Comparison of ENCODE assay signal across 14 cellular contexts in genomic region chr2:99278793-99279291, GRCh38. TPM values are rescaled to one million over a fixed set of nuclear protein-coding genes. Genes with fewer than 3 reads are reported as not detected.
DNase-seq lines count a peak whose midpoint lies in the region; ATAC-seq, FAIRE-seq and TF ChIP-seq lines count a peak whose summit lies in the region.
"Had no signal": no experiment of that assay in that cellular context is flagged by ENCODE, and none has a peak within 500 bp of the region (broad histone marks: within the 10 kb centered on the region; RNA-seq: fewer than 3 reads in every experiment).

No MANE protein-coding gene starts in this region.

- TF ChIP-seq CTCF in left ventricle myocardium inferior (IDR thresholded peaks at IDR 0.05; ENCODE audit: borderline replicate concordance): no peak
- TF ChIP-seq CTCF in RWPE2 (IDR thresholded peaks at IDR 0.05; ENCODE audit: poor library complexity, severe bottlenecking): no peak
- no peak for TF ChIP-seq CTCF in fibroblast of mammary gland (conservative IDR thresholded peaks at IDR 0.05; ENCODE audit: control insufficient read depth, insufficient read depth, low read depth, low read length)
- no peak for TF ChIP-seq CTCF in type B pancreatic cell (conservative IDR thresholded peaks at IDR 0.05)
- TF ChIP-seq CTCF in OCI-LY7 (conservative IDR thresholded peaks at IDR 0.05; ENCODE audit: low read length): no peak

- peak; percentile 65 for FAIRE-seq in urothelium cell line (lab: Jason Lieb, UNC)

- H2AFZ ChIP-seq in OCI-LY7 (ENCODE audit: low read length): no peak overlapping the region

- no peak overlapping the region for H3K4me3 ChIP-seq in left ventricle myocardium inferior
- H3K4me3 ChIP-seq in RWPE2 (ENCODE audit: severe bottlenecking): no peak overlapping the region
- no peak overlapping the region for H3K4me3 ChIP-seq in fibroblast of mammary gland (ENCODE audit: control insufficient read depth, low read depth, low read length)
- H3K4me3 ChIP-seq in OCI-LY7 (ENCODE audit: low read depth, low read length, poor library complexity, severe bottlenecking): no peak overlapping the region
- H3K4me3 ChIP-seq: skin epidermis had no signal

- H3K27ac ChIP-seq in left ventricle myocardium inferior (replicated peaks): no peak overlapping the region
- H3K27ac ChIP-seq in RWPE2 (ENCODE audit: poor library complexity, severe bottlenecking): peak overlapping the region; percentile 22
- no peak overlapping the region for H3K27ac ChIP-seq in OCI-LY7 (ENCODE audit: low read depth, low read length, poor library complexity, severe bottlenecking)
- H3K27ac ChIP-seq: skin epidermis, VCaP had no signal

- CTCF ChIA-PET in OCI-LY7 (lab: Charles Lee; ENCODE audit: unreplicated experiment): no interaction called here

- H3K36me3 ChIP-seq in left ventricle myocardium inferior (peaks cover 23% of the 10 kb centered on the region), RWPE2 (ENCODE audit: low read depth) (no peaks in the 10 kb centered on the region), OCI-LY7 (ENCODE audit: insufficient read depth, low read length) (no peaks in the 10 kb centered on the region; the same call in 1 of the 2 replicates)

- peaks cover 17% of the 10 kb centered on the region for H3K36me3 Mint-ChIP-seq in type B pancreatic cell

- H3K4me2 ChIP-seq in OCI-LY7 (ENCODE audit: low read length): no peak overlapping the region

- POLR2A ChIA-PET in OCI-LY7 (lab: Charles Lee): no interaction called here

- H3K9me3 Mint-ChIP-seq in type B pancreatic cell: peaks cover 5% of the 10 kb centered on the region

- H3K9me3 ChIP-seq in left ventricle myocardium inferior (replicated peaks) (peaks cover 13% of the 10 kb centered on the region), RWPE2 (ENCODE audit: severe bottlenecking) (peaks cover 6% of the 10 kb centered on the region), OCI-LY7 (ENCODE audit: low read length) (peaks cover 8% of the 10 kb centered on the region)

- no peaks in the 10 kb centered on the region for H3K79me2 ChIP-seq in OCI-LY7 (ENCODE audit: insufficient read depth, low read depth, low read length)

- no peaks in the 10 kb centered on the region for H3K27me3 Mint-ChIP-seq in type B pancreatic cell
- H3K27me3 Mint-ChIP-seq: memory B cell had no signal

- BruUV-seq in OCI-LY7 (replicated peaks; lab: Mats Ljungman, UMichigan): no TSS peak

- DNase-seq in left ventricle myocardium superior (no peak), left ventricle myocardium inferior (no peak), RWPE2 (ENCODE audit: low spot score) (no peak), fibroblast of mammary gland (ENCODE audit: low read depth) (peak; percentile 81), urothelium cell line (ENCODE audit: low spot score) (peak; percentile 76), type B pancreatic cell (ENCODE audit: extremely low spot score, unreplicated experiment) (no peak), OCI-LY7 (ENCODE audit: low spot score) (no peak)
- DNase-seq in activated T-cell treated with anti-CD3 and anti-CD28 coated beads, Interleukin-2, amount 50 U/mL, for 1 hour: no peak
- DNase-seq: activated naive CD4-positive, alpha-beta T cell; AML-193; OCI-M1 had no signal

- no peak overlapping the region for H3K4me3 Mint-ChIP-seq in type B pancreatic cell
- H3K4me3 Mint-ChIP-seq: memory B cell had no signal

- H3K4me1 ChIP-seq in left ventricle myocardium inferior (no peaks in the 10 kb centered on the region), RWPE2 (ENCODE audit: insufficient read depth, poor library complexity, severe bottlenecking) (peaks cover 3% of the 10 kb centered on the region), OCI-LY7 (ENCODE audit: insufficient read depth, low read length, poor library complexity, severe bottlenecking) (no peaks in the 10 kb centered on the region)

- H4K20me1 ChIP-seq in OCI-LY7 (ENCODE audit: insufficient read depth, low read length): no peaks in the 10 kb centered on the region

- no peaks in the 10 kb centered on the region for H3K9me2 ChIP-seq in OCI-LY7 (ENCODE audit: insufficient read depth, low read length)

- H3K4me1 Mint-ChIP-seq in type B pancreatic cell (ENCODE audit: unreplicated experiment): no peaks in the 10 kb centered on the region
- H3K4me1 Mint-ChIP-seq: memory B cell had no signal

- ATAC-seq in left ventricle myocardium superior: peak; percentile 15
- ATAC-seq in RWPE2 (ENCODE audit: low read depth): peak; percentile 94

- no peak overlapping the region for H3K27ac Mint-ChIP-seq in type B pancreatic cell
- H3K27ac Mint-ChIP-seq: memory B cell had no signal

- intact Hi-C loops in left ventricle myocardium superior (cut with micrococcal nuclease) (no loop called here), left ventricle myocardium inferior (cut with micrococcal nuclease) (no loop called here), OCI-LY7 (cut with micrococcal nuclease; ENCODE audit: unreplicated experiment) (no loop called here)

- no peaks in the 10 kb centered on the region for H3K27me3 ChIP-seq in left ventricle myocardium inferior (ENCODE audit: low read depth)
- no peaks in the 10 kb centered on the region for H3K27me3 ChIP-seq in RWPE2 (ENCODE audit: insufficient read depth, poor library complexity, severe bottlenecking)

RNA-seq across cellular contexts. Expression of gene LYG1, which starts 22.2 kb away (rescaled TPM):
- 0.77 TPM for total RNA-seq in left ventricle myocardium superior
- 0.58 TPM for total RNA-seq in left ventricle myocardium inferior
- 1.6 and 2.1 TPM in 2 replicates for total RNA-seq in type B pancreatic cell (ENCODE audit: low replicate concordance)
- 2.7 and 3.0 TPM in 2 replicates for total RNA-seq in OCI-LY7 (2014; rRNA removed; shearing (Covaris generic))
- 1.8 and 2.2 TPM in 2 replicates for total RNA-seq in OCI-LY7 (2022)

RNA-seq across cellular contexts. Expression of gene LYG2, which starts 23.4 kb away (rescaled TPM):
- total RNA-seq in left ventricle myocardium superior: not detected
- not detected for total RNA-seq in left ventricle myocardium inferior
- not detected in 2 replicates for total RNA-seq in type B pancreatic cell (ENCODE audit: low replicate concordance)
- not detected in 2 replicates for total RNA-seq in OCI-LY7 (2014; rRNA removed; shearing (Covaris generic))
- total RNA-seq in OCI-LY7 (2022): not detected in 2 replicates

RNA-seq across cellular contexts. Expression of gene TXNDC9, which starts 57.3 kb away (rescaled TPM):
- total RNA-seq in left ventricle myocardium superior: 20.8 TPM
- 20.6 TPM for total RNA-seq in left ventricle myocardium inferior
- total RNA-seq in type B pancreatic cell (ENCODE audit: low replicate concordance): 27.6 and 29.1 TPM in 2 replicates
- 22.3 and 31.7 TPM in 2 replicates for total RNA-seq in OCI-LY7 (2014; rRNA removed; shearing (Covaris generic))
- 28.5 and 31.5 TPM in 2 replicates for total RNA-seq in OCI-LY7 (2022)

RNA-seq across cellular contexts. Expression of gene EIF5B, which starts 58.3 kb away (rescaled TPM):
- total RNA-seq in left ventricle myocardium superior: 89.4 TPM
- total RNA-seq in left ventricle myocardium inferior: 87.0 TPM
- 44.2 and 44.8 TPM in 2 replicates for total RNA-seq in type B pancreatic cell (ENCODE audit: low replicate concordance)
- total RNA-seq in OCI-LY7 (2014; rRNA removed; shearing (Covaris generic)): 19.9 and 28.7 TPM in 2 replicates
- 53.1 and 54.8 TPM in 2 replicates for total RNA-seq in OCI-LY7 (2022)

Comparison
In these comparisons a context has a peak if more than half of its experiments do, and no peak if none do; other contexts are left out.
1. DNase-seq: peak in fibroblast of mammary gland (single experiment) and urothelium cell line (single experiment); none in left ventricle myocardium superior (single experiment), left ventricle myocardium inferior (single experiment), RWPE2 (single experiment), activated T-cell treated with anti-CD3 and anti-CD28 coated beads, Interleukin-2, amount 50 U/mL, for 1 hour (single experiment), type B pancreatic cell (single experiment) and OCI-LY7 (single experiment).